Comparison of ENCODE assay signal across 34 cellular contexts in genomic region chr16:13205352-13205751, GRCh38.
"Had no signal": no experiment of that assay in that cellular context is flagged by ENCODE, and none has a peak within 500 bp of the region (broad histone marks: within the 10 kb centered on the region; RNA-seq: fewer than 3 reads in every experiment).

No MANE protein-coding gene starts in this region.

- H3K4me1 ChIP-seq: adrenal gland, ascending aorta, body of pancreas, breast epithelium had no signal

- H3K4me3 ChIP-seq: adrenal gland, ascending aorta, body of pancreas, breast epithelium, cardiac muscle cell had no signal

- H3K9me3 ChIP-seq: adrenal gland, ascending aorta, body of pancreas, breast epithelium had no signal

- H3K27me3 ChIP-seq: adrenal gland, ascending aorta, body of pancreas, brain microvascular endothelial cell, breast epithelium, cardiac muscle cell had no signal

- H3K36me3 ChIP-seq: adrenal gland, ascending aorta, brain microvascular endothelial cell, breast epithelium, cardiac muscle cell had no signal

- DNase-seq: activated effector memory CD4-positive, alpha-beta T cell treated with anti-CD3 and anti-CD28 coated beads, Interleukin-2, amount 50 U/mL, for 16 hours; activated effector memory CD4-positive, alpha-beta T cell treated with Interleukin-2 at 50 U/mL for 16 hours; activated gamma-delta T cell; activated gamma-delta T cell treated with Interleukin-2 at 50 U/mL for 16 hours; activated naive CD4-positive, alpha-beta T cell; activated naive CD4-positive, alpha-beta T cell treated with anti-CD3 and anti-CD28 coated beads for 36 hours; activated naive CD4-positive, alpha-beta T cell treated with anti-CD3 and anti-CD28 coated beads, Interleukin-2, amount 10 ng/mL, durations not matched to agents 7 days and 5 days; activated naive CD4-positive, alpha-beta T cell treated with anti-CD3 and anti-CD28 coated beads, Interleukin-2, amount 50 U/mL, for 16 hours; activated naive CD4-positive, alpha-beta T cell treated with Interleukin-2 at 50 U/mL for 16 hours; activated naive CD8-positive, alpha-beta T cell treated with anti-CD3 and anti-CD28 coated beads for 36 hours; activated naive CD8-positive, alpha-beta T cell treated with anti-CD3 and anti-CD28 coated beads, Interleukin-2, amount 10 ng/mL, durations not matched to agents 7 days and 5 days; activated naive CD8-positive, alpha-beta T cell treated with anti-CD3 and anti-CD28 coated beads, Interleukin-2, amount 50 U/mL, for 24 hours; activated T-cell treated with anti-CD3 and anti-CD28 coated beads, Interleukin-2, amount 50 U/mL, for 1 hour; activated T-cell treated with anti-CD3 and anti-CD28 coated beads, Interleukin-2, amount 50 U/mL, for 24 hours; activated T-cell treated with anti-CD3 and anti-CD28 coated beads, Interleukin-2, amount 50 U/mL, for 4 hours; activated T-cell treated with anti-CD3 and anti-CD28 coated beads, Interleukin-2, amount 50 U/mL, for 48 hours; activated T-cell treated with anti-CD3 and anti-CD28 coated beads, Interleukin-2, amount 50 U/mL, for 72 hours; adrenal gland; amniotic stem cell; amygdala; anterior cingulate cortex; aorta; body of pancreas; brain microvascular endothelial cell; caudate nucleus; central memory CD4-positive, alpha-beta T cell; cerebellar nuclear complex had no signal

- ATAC-seq: activated naive CD4-positive, alpha-beta T cell treated with anti-CD3 and anti-CD28 coated beads, Interleukin-2, amount 50 U/mL, for 72 hours; activated naive CD8-positive, alpha-beta T cell treated with anti-CD3 and anti-CD28 coated beads, Interleukin-2, amount 50 U/mL, for 24 hours; activated T-cell treated with anti-CD3 and anti-CD28 coated beads, Interleukin-2, amount 50 U/mL, for 4 hours; activated T-cell treated with anti-CD3 and anti-CD28 coated beads, Interleukin-2, amount 50 U/mL, for 72 hours; activated T-helper 17 cell treated with anti-CD3 and anti-CD28 coated beads, Interleukin-2, amount 50 U/mL, for 72 hours; body of pancreas had no signal

- FAIRE-seq: astrocyte, bronchial epithelial cell had no signal

- H3K27ac ChIP-seq: adrenal gland, ascending aorta, body of pancreas, brain microvascular endothelial cell, breast epithelium, cardiac muscle cell had no signal
